In the genomic region with DNA sequence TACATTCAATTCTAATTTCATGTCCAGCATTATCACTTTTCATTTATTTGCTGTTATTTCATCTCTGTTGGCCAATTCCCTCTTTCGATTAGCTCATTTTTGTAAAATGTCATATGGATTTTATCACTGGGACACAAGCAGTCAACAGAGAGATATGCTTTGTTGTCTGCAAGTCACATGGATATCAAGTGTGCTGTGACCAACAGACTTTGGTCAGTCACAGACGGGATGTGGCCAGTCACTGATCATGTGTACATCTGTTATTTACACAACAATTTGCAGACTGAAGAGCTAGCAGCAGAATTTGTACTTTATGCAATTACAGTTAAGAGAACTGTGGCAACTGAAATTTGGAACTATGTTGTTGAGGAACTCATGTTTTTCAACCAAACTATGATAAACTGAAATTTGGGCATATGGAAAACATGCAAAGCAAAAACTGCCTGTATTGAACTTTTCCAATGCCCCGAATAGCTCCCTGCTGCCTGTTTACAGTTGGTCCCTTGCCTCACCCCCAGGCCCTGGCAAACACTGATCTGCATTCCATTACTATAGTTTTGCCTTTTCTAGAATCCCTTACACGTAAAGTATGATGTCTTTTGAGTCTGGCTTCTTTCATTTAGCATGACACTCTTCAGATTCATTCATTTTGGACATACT, we compare ENCODE assay signal across 18 cellular contexts.
A peak's percentile ranks its signal among the peaks of the same experiment; 100 is the strongest.
DNase-seq lines count a peak whose midpoint lies in the region; ATAC-seq, FAIRE-seq and TF ChIP-seq lines count a peak whose summit lies in the region.
"Had no signal": no experiment of that assay in that cellular context is flagged by ENCODE, and none has a peak within 500 bp of the region (broad histone marks: within the 10 kb centered on the region; RNA-seq: fewer than 3 reads in every experiment).

No MANE protein-coding gene starts in this region.

- peak; percentile 47 for DNase-seq in AG08395 (ENCODE audit: low spot score)
- peak; percentile 20 for DNase-seq in HuH-7.5 (ENCODE audit: low spot score)
- DNase-seq in K562 (ENCODE audit: extremely low read depth in 1 of 4, low spot score in 3 of 4) = peak; percentile 31 to 73 (median 37)
- DNase-seq in medulla oblongata (ENCODE audit: extremely low spot score) = peak; percentile 58
- no peak for DNase-seq in stimulated activated naive CD4-positive, alpha-beta T cell (lab: John Stamatoyannopoulos, UW)
- DNase-seq in dermis blood vessel endothelial cell = no peak
- DNase-seq in right atrium auricular region (ENCODE audit: low spot score) = no peak
- DNase-seq: activated CD4-positive, CD25-positive, alpha-beta regulatory T cell; amniotic stem cell; COR-L47; glutamatergic neuron; NCI-H1694; NCI-H446; transverse colon had no signal

- H3K27ac ChIP-seq in K562 (ENCODE audit: extremely low read depth, low read depth, low read length) (peak overlapping the region; percentile 43; the same call in 2 of the 3 replicates), right atrium auricular region (no peak overlapping the region)
- H3K27ac ChIP-seq: HL-60, transverse colon had no signal

- peak; percentile 73 for ATAC-seq in K562
- no peak for ATAC-seq in HG03354 (IDR thresholded peaks at IDR 0.05; ENCODE audit: poor library complexity, severe bottlenecking, unreplicated experiment)

- no peaks in the 10 kb centered on the region for H3K36me3 ChIP-seq in K562 (ENCODE audit: control insufficient read depth, insufficient read depth, low read length)
- no peaks in the 10 kb centered on the region for H3K36me3 ChIP-seq in right atrium auricular region
- H3K36me3 ChIP-seq: transverse colon had no signal

- 18% methylated on average over 4 of the region's 4 CpGs for WGBS in K562 (ENCODE audit: insufficient coverage, low coverage, missing lambda C conversion rate)

- H3K79me2 ChIP-seq in K562 (ENCODE audit: control insufficient read depth, insufficient read depth, low read length) = no peaks in the 10 kb centered on the region

- peak overlapping the region; percentile 16; the same call in 1 of the 2 replicates for H3K4me2 ChIP-seq in K562 (ENCODE audit: insufficient read depth, low read length)

- FAIRE-seq in K562 (lab: Jason Lieb, UNC) = peak; percentile 78
- FAIRE-seq: islet of Langerhans, RCC 7860 had no signal

- H3K4me3 ChIP-seq in K562 = no peak overlapping the region
- H3K4me3 ChIP-seq in right atrium auricular region = no peak overlapping the region
- H3K4me3 ChIP-seq: transverse colon had no signal

- peaks cover 2% of the 10 kb centered on the region for H3K9me1 ChIP-seq in K562 (ENCODE audit: control insufficient read depth, insufficient read depth, low read length)

- H3K27me3 ChIP-seq in K562 (ENCODE audit: control insufficient read depth in 2 of 2, insufficient read depth in 2 of 2, low read length in 2 of 2) = no peaks in the 10 kb centered on the region
- no peaks in the 10 kb centered on the region for H3K27me3 ChIP-seq in right atrium auricular region
- H3K27me3 ChIP-seq: transverse colon had no signal

- TF ChIP-seq POLR2A in K562 (conservative IDR thresholded peaks at IDR 0.05) = no peak

- H3K9ac ChIP-seq in K562 (ENCODE audit: insufficient read depth in 1 of 2, low read depth in 2 of 2, low read length in 2 of 2) = peak overlapping the region in 1 of 2 experiments; percentile 24; a peak in 1 of 4 replicates

- TF ChIP-seq EP300 in K562 (IDR thresholded peaks at IDR 0.05; ENCODE audit: low read length) = peak; percentile 89

- in situ Hi-C loops in K562 (cut with MboI) = no loop called here

- TF ChIP-seq CTCF in K562 (IDR thresholded peaks at IDR 0.05 in 2 of 3, conservative IDR thresholded peaks at IDR 0.05 in 1 of 3; ENCODE audit: insufficient read depth in 2 of 3, low read depth in 1 of 3, low read length in 3 of 3) (no peak), right atrium auricular region (IDR thresholded peaks at IDR 0.05) (no peak)

- CTCF ChIA-PET in K562 (lab: Yijun Ruan, JAX; ENCODE audit: low intra/inter-chr PET ratio) = no interaction called here

- H3K9me3 ChIP-seq in K562 (replicated peaks; ENCODE audit: control insufficient read depth, insufficient read depth, low read depth, low read length) (no peaks in the 10 kb centered on the region), right atrium auricular region (no peaks in the 10 kb centered on the region)
- H3K9me3 ChIP-seq: transverse colon had no signal

- TF ChIP-seq RAD21 in K562 (CRISPR knock-in tag; conservative IDR thresholded peaks at IDR 0.05 in 1 of 2, IDR thresholded peaks at IDR 0.05 in 1 of 2) = peak in 1 of 2 experiments; percentile 25; a peak in 1 of 4 replicates

- POLR2A ChIA-PET in K562 (lab: Yijun Ruan, JAX) = interaction anchor here (0.9 to 1.8 kb wide), 7 partner anchors 12 to 48 kb away, joined by 3 to 11 read pairs (median 6); no protein-coding TSS in a partner anchor

- BruUV-seq in K562 (replicated peaks; lab: Mats Ljungman, UMichigan) = no TSS peak

- peak overlapping the region; percentile 80 for H2AFZ ChIP-seq in K562 (ENCODE audit: low read depth, low read length)

- H3K4me1 ChIP-seq in K562 (replicated peaks in 1 of 2; ENCODE audit: control insufficient read depth in 2 of 2, insufficient read depth in 2 of 2, low read length in 2 of 2) (peaks cover 24 to 43% of the 10 kb centered on the region in 2 experiments), right atrium auricular region (peaks cover 0 to 6% of the 10 kb centered on the region in 2 donors)
- H3K4me1 ChIP-seq: transverse colon had no signal

- H4K20me1 ChIP-seq in K562 (replicated peaks; ENCODE audit: control insufficient read depth, insufficient read depth, low read length) = no peaks in the 10 kb centered on the region

- intact Hi-C loops in K562 (cut with micrococcal nuclease) = loop anchor here (5.0 kb wide), 1 partner anchor 42 kb away; no protein-coding TSS in a partner anchor

TF ChIP-seq in K562, 482 proteins besides CTCF, POLR2A, EP300 and RAD21 (continues in another document):
- TF ChIP-seq, protein P1, sequence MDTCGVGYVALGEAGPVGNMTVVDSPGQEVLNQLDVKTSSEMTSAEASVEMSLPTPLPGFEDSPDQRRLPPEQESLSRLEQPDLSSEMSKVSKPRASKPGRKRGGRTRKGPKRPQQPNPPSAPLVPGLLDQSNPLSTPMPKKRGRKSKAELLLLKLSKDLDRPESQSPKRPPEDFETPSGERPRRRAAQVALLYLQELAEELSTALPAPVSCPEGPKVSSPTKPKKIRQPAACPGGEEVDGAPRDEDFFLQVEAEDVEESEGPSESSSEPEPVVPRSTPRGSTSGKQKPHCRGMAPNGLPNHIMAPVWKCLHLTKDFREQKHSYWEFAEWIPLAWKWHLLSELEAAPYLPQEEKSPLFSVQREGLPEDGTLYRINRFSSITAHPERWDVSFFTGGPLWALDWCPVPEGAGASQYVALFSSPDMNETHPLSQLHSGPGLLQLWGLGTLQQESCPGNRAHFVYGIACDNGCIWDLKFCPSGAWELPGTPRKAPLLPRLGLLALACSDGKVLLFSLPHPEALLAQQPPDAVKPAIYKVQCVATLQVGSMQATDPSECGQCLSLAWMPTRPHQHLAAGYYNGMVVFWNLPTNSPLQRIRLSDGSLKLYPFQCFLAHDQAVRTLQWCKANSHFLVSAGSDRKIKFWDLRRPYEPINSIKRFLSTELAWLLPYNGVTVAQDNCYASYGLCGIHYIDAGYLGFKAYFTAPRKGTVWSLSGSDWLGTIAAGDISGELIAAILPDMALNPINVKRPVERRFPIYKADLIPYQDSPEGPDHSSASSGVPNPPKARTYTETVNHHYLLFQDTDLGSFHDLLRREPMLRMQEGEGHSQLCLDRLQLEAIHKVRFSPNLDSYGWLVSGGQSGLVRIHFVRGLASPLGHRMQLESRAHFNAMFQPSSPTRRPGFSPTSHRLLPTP (IDR thresholded peaks at IDR 0.05; ENCODE audit: borderline replicate concordance, extremely low read depth, insufficient read length) = no peak
- TF ChIP-seq MYC (IDR thresholded peaks at IDR 0.05; ENCODE audit: low read depth, low read length) = peak; percentile 64
- TF ChIP-seq MYC (CRISPR knock-in tag; IDR thresholded peaks at IDR 0.05; ENCODE audit: borderline replicate concordance, low read depth) = no peak
- TF ChIP-seq FOXA1 (IDR thresholded peaks at IDR 0.05; ENCODE audit: borderline replicate concordance) = peak; percentile 56
- no peak for TF ChIP-seq ZNF124 (CRISPR knock-in tag; IDR thresholded peaks at IDR 0.05)
- TF ChIP-seq ZZZ3 (IDR thresholded peaks at IDR 0.05) = no peak
- TF ChIP-seq BRCA1 (IDR thresholded peaks at IDR 0.05) = no peak
- TF ChIP-seq BRCA1 (CRISPR knock-in tag; IDR thresholded peaks at IDR 0.05) = no peak
- no peak for TF ChIP-seq ZNF3 (CRISPR knock-in tag; IDR thresholded peaks at IDR 0.05)
- no peak for TF ChIP-seq RFX5 (IDR thresholded peaks at IDR 0.05; ENCODE audit: low read depth, low read length)
- TF ChIP-seq XRCC5 (IDR thresholded peaks at IDR 0.05; ENCODE audit: low read depth, low read length) = no peak
- no peak for TF ChIP-seq ZNF232 (CRISPR knock-in tag; IDR thresholded peaks at IDR 0.05)
- TF ChIP-seq MTA2 (IDR thresholded peaks at IDR 0.05; ENCODE audit: low read depth) = 0 out of 2 replicates have a peak, but pooled peaks have one; percentile 26
- TF ChIP-seq TSHZ1 (CRISPR knock-in tag; IDR thresholded peaks at IDR 0.05) = no peak
- peak; percentile 95 for TF ChIP-seq SOX6 (IDR thresholded peaks at IDR 0.05)

Comparison
In these comparisons a context has a peak if more than half of its experiments do, and no peak if none do; other contexts are left out.
1. DNase-seq: peak in AG08395 (single experiment), HuH-7.5 (single experiment), K562 (4 of 4) and medulla oblongata (single experiment); none in stimulated activated naive CD4-positive, alpha-beta T cell (0 of 6), dermis blood vessel endothelial cell (single experiment) and right atrium auricular region (single experiment).